Comparison of ENCODE assay signal across 1 cellular context in the genomic region with DNA sequence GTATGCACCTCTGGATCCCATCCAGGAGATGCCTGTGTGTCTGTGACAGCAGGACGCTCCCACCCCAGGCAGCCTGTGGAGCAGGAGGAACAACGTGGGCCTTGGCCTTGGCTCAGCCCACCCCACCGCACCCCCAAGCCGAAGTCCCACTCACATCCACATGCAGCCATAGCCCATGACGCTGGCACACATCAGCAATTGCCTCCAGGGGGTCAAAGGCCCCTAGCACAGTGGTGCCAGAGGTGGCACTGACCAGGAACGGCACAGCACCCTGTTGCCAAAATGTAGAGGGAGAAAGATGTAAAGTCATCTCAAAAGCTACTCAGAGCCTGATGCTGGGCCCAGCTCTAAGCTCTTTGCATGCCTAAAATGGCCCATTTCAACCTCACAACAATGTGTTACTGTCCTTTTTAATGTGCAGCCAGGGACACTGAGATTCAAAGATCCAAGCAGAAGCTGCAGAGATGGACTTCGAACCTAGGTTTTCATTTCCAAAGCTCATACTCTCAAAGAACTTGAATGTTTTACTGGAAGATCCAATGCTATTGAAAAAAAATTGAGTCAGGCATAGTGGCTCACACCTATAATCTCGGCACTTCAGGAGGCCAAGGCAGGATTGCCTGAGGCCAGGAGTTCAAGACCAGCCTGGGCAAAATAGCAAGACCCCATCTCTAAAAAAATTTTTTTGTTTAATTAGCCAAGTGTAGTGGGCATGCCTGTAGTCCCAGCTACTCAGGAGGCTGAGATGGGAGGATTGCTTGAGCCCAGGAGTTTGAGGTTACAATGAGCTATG.
TF ChIP-seq lines count a peak whose summit lies in the region.

No MANE protein-coding gene starts in this region.

TF ChIP-seq in HepG2, 621 proteins besides CTCF, POLR2A, EP300 and RAD21 (continued from another document):
- TF ChIP-seq, protein P1, sequence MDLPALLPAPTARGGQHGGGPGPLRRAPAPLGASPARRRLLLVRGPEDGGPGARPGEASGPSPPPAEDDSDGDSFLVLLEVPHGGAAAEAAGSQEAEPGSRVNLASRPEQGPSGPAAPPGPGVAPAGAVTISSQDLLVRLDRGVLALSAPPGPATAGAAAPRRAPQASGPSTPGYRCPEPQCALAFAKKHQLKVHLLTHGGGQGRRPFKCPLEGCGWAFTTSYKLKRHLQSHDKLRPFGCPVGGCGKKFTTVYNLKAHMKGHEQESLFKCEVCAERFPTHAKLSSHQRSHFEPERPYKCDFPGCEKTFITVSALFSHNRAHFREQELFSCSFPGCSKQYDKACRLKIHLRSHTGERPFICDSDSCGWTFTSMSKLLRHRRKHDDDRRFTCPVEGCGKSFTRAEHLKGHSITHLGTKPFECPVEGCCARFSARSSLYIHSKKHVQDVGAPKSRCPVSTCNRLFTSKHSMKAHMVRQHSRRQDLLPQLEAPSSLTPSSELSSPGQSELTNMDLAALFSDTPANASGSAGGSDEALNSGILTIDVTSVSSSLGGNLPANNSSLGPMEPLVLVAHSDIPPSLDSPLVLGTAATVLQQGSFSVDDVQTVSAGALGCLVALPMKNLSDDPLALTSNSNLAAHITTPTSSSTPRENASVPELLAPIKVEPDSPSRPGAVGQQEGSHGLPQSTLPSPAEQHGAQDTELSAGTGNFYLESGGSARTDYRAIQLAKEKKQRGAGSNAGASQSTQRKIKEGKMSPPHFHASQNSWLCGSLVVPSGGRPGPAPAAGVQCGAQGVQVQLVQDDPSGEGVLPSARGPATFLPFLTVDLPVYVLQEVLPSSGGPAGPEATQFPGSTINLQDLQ (CRISPR knock-in tag; IDR thresholded peaks at IDR 0.05) = no peak
- peak; percentile 68 for TF ChIP-seq HNF4A (CRISPR knock-in tag; IDR thresholded peaks at IDR 0.05)
- no peak for TF ChIP-seq MAF1 (CRISPR knock-in tag; IDR thresholded peaks at IDR 0.05; ENCODE audit: borderline replicate concordance)
- no peak for TF ChIP-seq ZNF253 (CRISPR knock-in tag; IDR thresholded peaks at IDR 0.05; ENCODE audit: borderline replicate concordance)
- no peak for TF ChIP-seq FOSL1 (CRISPR knock-in tag; IDR thresholded peaks at IDR 0.05; ENCODE audit: borderline replicate concordance)
- TF ChIP-seq, protein P2, sequence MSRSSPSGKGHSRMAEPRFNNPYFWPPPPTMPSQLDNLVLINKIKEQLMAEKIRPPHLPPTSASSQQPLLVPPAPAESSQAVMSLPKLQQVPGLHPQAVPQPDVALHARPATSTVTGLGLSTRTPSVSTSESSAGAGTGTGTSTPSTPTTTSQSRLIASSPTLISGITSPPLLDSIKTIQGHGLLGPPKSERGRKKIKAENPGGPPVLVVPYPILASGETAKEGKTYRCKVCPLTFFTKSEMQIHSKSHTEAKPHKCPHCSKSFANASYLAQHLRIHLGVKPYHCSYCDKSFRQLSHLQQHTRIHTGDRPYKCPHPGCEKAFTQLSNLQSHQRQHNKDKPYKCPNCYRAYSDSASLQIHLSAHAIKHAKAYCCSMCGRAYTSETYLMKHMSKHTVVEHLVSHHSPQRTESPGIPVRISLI (CRISPR knock-in tag; IDR thresholded peaks at IDR 0.05; ENCODE audit: borderline replicate concordance) = peak; percentile 49; the same call in 1 of the 2 replicates
- TF ChIP-seq EED (CRISPR knock-in tag; IDR thresholded peaks at IDR 0.05) = no peak
- peak; percentile 47; the same call in 1 of the 2 replicates for TF ChIP-seq NCOR1 (IDR thresholded peaks at IDR 0.05; ENCODE audit: borderline replicate concordance, low read length)
- no peak for TF ChIP-seq ZNF746 (CRISPR knock-in tag; IDR thresholded peaks at IDR 0.05)
- no peak for TF ChIP-seq SMAD3 (CRISPR knock-in tag; IDR thresholded peaks at IDR 0.05)
- no peak for TF ChIP-seq JUNB (CRISPR knock-in tag; IDR thresholded peaks at IDR 0.05; ENCODE audit: borderline replicate concordance)
- TF ChIP-seq, protein P3, sequence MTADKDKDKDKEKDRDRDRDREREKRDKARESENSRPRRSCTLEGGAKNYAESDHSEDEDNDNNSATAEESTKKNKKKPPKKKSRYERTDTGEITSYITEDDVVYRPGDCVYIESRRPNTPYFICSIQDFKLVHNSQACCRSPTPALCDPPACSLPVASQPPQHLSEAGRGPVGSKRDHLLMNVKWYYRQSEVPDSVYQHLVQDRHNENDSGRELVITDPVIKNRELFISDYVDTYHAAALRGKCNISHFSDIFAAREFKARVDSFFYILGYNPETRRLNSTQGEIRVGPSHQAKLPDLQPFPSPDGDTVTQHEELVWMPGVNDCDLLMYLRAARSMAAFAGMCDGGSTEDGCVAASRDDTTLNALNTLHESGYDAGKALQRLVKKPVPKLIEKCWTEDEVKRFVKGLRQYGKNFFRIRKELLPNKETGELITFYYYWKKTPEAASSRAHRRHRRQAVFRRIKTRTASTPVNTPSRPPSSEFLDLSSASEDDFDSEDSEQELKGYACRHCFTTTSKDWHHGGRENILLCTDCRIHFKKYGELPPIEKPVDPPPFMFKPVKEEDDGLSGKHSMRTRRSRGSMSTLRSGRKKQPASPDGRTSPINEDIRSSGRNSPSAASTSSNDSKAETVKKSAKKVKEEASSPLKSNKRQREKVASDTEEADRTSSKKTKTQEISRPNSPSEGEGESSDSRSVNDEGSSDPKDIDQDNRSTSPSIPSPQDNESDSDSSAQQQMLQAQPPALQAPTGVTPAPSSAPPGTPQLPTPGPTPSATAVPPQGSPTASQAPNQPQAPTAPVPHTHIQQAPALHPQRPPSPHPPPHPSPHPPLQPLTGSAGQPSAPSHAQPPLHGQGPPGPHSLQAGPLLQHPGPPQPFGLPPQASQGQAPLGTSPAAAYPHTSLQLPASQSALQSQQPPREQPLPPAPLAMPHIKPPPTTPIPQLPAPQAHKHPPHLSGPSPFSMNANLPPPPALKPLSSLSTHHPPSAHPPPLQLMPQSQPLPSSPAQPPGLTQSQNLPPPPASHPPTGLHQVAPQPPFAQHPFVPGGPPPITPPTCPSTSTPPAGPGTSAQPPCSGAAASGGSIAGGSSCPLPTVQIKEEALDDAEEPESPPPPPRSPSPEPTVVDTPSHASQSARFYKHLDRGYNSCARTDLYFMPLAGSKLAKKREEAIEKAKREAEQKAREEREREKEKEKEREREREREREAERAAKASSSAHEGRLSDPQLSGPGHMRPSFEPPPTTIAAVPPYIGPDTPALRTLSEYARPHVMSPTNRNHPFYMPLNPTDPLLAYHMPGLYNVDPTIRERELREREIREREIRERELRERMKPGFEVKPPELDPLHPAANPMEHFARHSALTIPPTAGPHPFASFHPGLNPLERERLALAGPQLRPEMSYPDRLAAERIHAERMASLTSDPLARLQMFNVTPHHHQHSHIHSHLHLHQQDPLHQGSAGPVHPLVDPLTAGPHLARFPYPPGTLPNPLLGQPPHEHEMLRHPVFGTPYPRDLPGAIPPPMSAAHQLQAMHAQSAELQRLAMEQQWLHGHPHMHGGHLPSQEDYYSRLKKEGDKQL (CRISPR knock-in tag; IDR thresholded peaks at IDR 0.05; ENCODE audit: low read depth) = no peak
- peak; percentile 74 for TF ChIP-seq ZNF121 (CRISPR knock-in tag; IDR thresholded peaks at IDR 0.05)
- TF ChIP-seq REXO4 (CRISPR knock-in tag; IDR thresholded peaks at IDR 0.05; ENCODE audit: borderline replicate concordance) = no peak
- TF ChIP-seq, protein P4, sequence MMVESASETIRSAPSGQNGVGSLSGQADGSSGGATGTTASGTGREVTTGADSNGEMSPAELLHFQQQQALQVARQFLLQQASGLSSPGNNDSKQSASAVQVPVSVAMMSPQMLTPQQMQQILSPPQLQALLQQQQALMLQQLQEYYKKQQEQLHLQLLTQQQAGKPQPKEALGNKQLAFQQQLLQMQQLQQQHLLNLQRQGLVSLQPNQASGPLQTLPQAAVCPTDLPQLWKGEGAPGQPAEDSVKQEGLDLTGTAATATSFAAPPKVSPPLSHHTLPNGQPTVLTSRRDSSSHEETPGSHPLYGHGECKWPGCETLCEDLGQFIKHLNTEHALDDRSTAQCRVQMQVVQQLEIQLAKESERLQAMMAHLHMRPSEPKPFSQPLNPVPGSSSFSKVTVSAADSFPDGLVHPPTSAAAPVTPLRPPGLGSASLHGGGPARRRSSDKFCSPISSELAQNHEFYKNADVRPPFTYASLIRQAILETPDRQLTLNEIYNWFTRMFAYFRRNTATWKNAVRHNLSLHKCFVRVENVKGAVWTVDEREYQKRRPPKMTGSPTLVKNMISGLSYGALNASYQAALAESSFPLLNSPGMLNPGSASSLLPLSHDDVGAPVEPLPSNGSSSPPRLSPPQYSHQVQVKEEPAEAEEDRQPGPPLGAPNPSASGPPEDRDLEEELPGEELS (CRISPR knock-in tag; IDR thresholded peaks at IDR 0.05) = 0 out of 2 replicates have a peak, but pooled peaks have one; percentile 15
- TF ChIP-seq ZNF350 (CRISPR knock-in tag; IDR thresholded peaks at IDR 0.05; ENCODE audit: borderline replicate concordance, low read depth) = no peak
- no peak for TF ChIP-seq SMARCC2 (IDR thresholded peaks at IDR 0.05)
